ENCODE assay signal across 8 cellular contexts in the genomic region with DNA sequence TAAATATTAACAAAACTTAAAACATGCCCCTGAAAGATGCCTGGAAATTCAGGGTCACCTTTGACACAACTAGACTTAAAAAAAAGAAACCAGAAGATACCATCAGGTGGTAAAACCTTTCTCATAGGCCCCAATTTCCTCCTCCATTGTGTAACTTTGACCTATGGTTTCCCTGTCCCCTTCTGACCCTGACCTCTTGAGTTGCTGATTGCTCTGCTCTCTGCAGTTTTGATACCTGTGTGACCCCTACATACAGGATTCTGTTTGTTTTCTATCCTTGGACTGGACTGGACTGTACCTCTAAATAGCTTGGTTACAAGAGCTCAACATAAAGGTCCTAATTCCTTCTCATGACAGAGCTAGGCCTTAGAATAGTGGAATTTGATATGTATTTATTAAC.
"Had no signal": no experiment of that assay in that cellular context is flagged by ENCODE, and none has a peak within 500 bp of the region (broad histone marks: within the 10 kb centered on the region; RNA-seq: fewer than 3 reads in every experiment).

No MANE protein-coding gene starts in this region.

- DNase-seq: GDM1, GF-D8 had no signal

- H3K4me3 ChIP-seq: GM12878 had no signal

- ATAC-seq: GM12878 had no signal

- FAIRE-seq: G401.6, GM12878, GM12891, GM12892, GM18507, GM19239 had no signal
